Comparison of ENCODE assay signal across 8 cellular contexts in genomic region chr5:140038373-140038957, GRCh38. TPM values are rescaled to one million over a fixed set of nuclear protein-coding genes. Genes with fewer than 3 reads are reported as not detected.
A peak's percentile ranks its signal among the peaks of the same experiment; 100 is the strongest.
DNase-seq lines count a peak whose midpoint lies in the region; ATAC-seq, FAIRE-seq and TF ChIP-seq lines count a peak whose summit lies in the region.

No MANE protein-coding gene starts in this region.

- H2AFZ ChIP-seq in keratinocyte (ENCODE audit: control insufficient read depth, low read length): no peak overlapping the region

- H3K27ac ChIP-seq in left ventricle myocardium inferior (replicated peaks): peak overlapping the region; percentile 88
- H3K27ac ChIP-seq in keratinocyte (ENCODE audit: control insufficient read depth, insufficient read depth, low read length): no peak overlapping the region
- peak overlapping the region; percentile 24 to 84 (median 60) for H3K27ac ChIP-seq in tibial nerve

- H3K36me3 ChIP-seq in left ventricle myocardium inferior (no peaks in the 10 kb centered on the region), keratinocyte (ENCODE audit: control insufficient read depth in 2 of 2, extremely low read depth in 1 of 2, insufficient read depth in 2 of 2, low read length in 2 of 2) (no peaks in the 10 kb centered on the region), tibial nerve (no peaks in the 10 kb centered on the region)

- no peak for TF ChIP-seq POLR2A in tibial nerve (IDR thresholded peaks at IDR 0.05)

- intact Hi-C loops in left ventricle myocardium inferior (cut with micrococcal nuclease): no loop called here
- intact Hi-C loops in left ventricle myocardium superior (cut with micrococcal nuclease): no loop called here

- no peaks in the 10 kb centered on the region for H3K9me1 ChIP-seq in keratinocyte (ENCODE audit: control insufficient read depth, extremely low read depth, insufficient read depth, low read length)

- H4K20me1 ChIP-seq in keratinocyte (ENCODE audit: control insufficient read depth, extremely low read depth, insufficient read depth, low read length): no peaks in the 10 kb centered on the region

- no peaks in the 10 kb centered on the region for H3K36me3 Mint-ChIP-seq in effector memory CD8-positive, alpha-beta T cell (ENCODE audit: insufficient read depth)

- no peaks in the 10 kb centered on the region for H3K9me3 Mint-ChIP-seq in effector memory CD8-positive, alpha-beta T cell

- no peak for TF ChIP-seq CTCF in left ventricle myocardium inferior (IDR thresholded peaks at IDR 0.05; ENCODE audit: borderline replicate concordance)
- TF ChIP-seq CTCF in keratinocyte (optimal IDR thresholded peaks at IDR 0.05 in 1 of 3, IDR thresholded peaks at IDR 0.05 in 1 of 3, conservative IDR thresholded peaks at IDR 0.05 in 1 of 3; ENCODE audit: extremely low read depth in 1 of 3, insufficient read depth in 2 of 3, low read length in 3 of 3): no peak
- no peak for TF ChIP-seq CTCF in tibial nerve (IDR thresholded peaks at IDR 0.05)

- TF ChIP-seq EP300 in tibial nerve (IDR thresholded peaks at IDR 0.05): no peak

- H3K9ac ChIP-seq in keratinocyte (ENCODE audit: control insufficient read depth, extremely low read depth, insufficient read depth, low read length): no peak overlapping the region

- peak overlapping the region; percentile 43 for H3K4me2 ChIP-seq in keratinocyte (ENCODE audit: control insufficient read depth, extremely low read depth, insufficient read depth, low read depth, low read length)

- 13 to 19% methylated on average over 7 of the region's 7 CpGs for WGBS in tibial nerve, 2 donors

- H3K27me3 Mint-ChIP-seq in effector memory CD8-positive, alpha-beta T cell: peaks cover 38 to 49% of the 10 kb centered on the region in 2 donors

- dilution Hi-C loops in keratinocyte (cut with MboI; ENCODE audit: extremely low pct_ligation_motif_present, low sequenced_read_pairs): no loop called here

- no peak overlapping the region for H3K27ac Mint-ChIP-seq in effector memory CD8-positive, alpha-beta T cell

- H3K79me2 ChIP-seq in keratinocyte (ENCODE audit: control insufficient read depth, insufficient read depth, low read length): no peaks in the 10 kb centered on the region

- FAIRE-seq in keratinocyte (lab: Jason Lieb, UNC): no peak

- DNase-seq in left ventricle myocardium inferior: no peak
- no peak for DNase-seq in left ventricle myocardium superior
- peak; percentile 33 for DNase-seq in SW480 (ENCODE audit: low spot score)
- DNase-seq in keratinocyte (ENCODE audit: low read depth, low spot score): no peak
- no peak for DNase-seq in tibial nerve (ENCODE audit: low spot score in 2 of 2)
- no peak for DNase-seq in effector memory CD8-positive, alpha-beta T cell

- H3K27me3 ChIP-seq in left ventricle myocardium inferior (ENCODE audit: low read depth) (no peaks in the 10 kb centered on the region), keratinocyte (ENCODE audit: control insufficient read depth, extremely low read depth, insufficient read depth, low read length) (peaks cover 8% of the 10 kb centered on the region), tibial nerve (peaks cover 0 to 6% of the 10 kb centered on the region in 2 donors)

- peaks cover 72% of the 10 kb centered on the region for H3K4me1 ChIP-seq in left ventricle myocardium inferior
- H3K4me1 ChIP-seq in keratinocyte (ENCODE audit: control insufficient read depth, extremely low read depth, insufficient read depth, low read length): peaks cover 17% of the 10 kb centered on the region
- peaks cover 0 to 50% (median 16%) of the 10 kb centered on the region in 4 donors for H3K4me1 ChIP-seq in tibial nerve

- H3K4me1 Mint-ChIP-seq in effector memory CD8-positive, alpha-beta T cell (ENCODE audit: low read depth in 2 of 2): peaks cover 3 to 11% of the 10 kb centered on the region in 2 donors

- peak overlapping the region in 1 of 2 donors; percentile 49 for H3K4me3 Mint-ChIP-seq in effector memory CD8-positive, alpha-beta T cell

- H3K4me3 ChIP-seq in left ventricle myocardium inferior: peak overlapping the region; percentile 64
- H3K4me3 ChIP-seq in keratinocyte (ENCODE audit: control insufficient read depth in 2 of 3, extremely low read depth in 1 of 3, insufficient read depth in 2 of 3, low read depth in 1 of 3, low read length in 3 of 3): peak overlapping the region in 1 of 3 experiments; percentile 16
- H3K4me3 ChIP-seq in tibial nerve: peak overlapping the region; percentile 14 to 50 (median 37)

- ATAC-seq in left ventricle myocardium superior (no peak), GM18909 (IDR thresholded peaks at IDR 0.05; ENCODE audit: poor library complexity, unreplicated experiment) (no peak), HG02981 (IDR thresholded peaks at IDR 0.05; ENCODE audit: unreplicated experiment) (no peak)
- no peak for ATAC-seq in effector memory CD8-positive, alpha-beta T cell (replicated peaks)

- H3K9me3 ChIP-seq in left ventricle myocardium inferior (replicated peaks) (peaks cover 9% of the 10 kb centered on the region), keratinocyte (ENCODE audit: control insufficient read depth, low read depth, low read length) (no peaks in the 10 kb centered on the region), tibial nerve (no peaks in the 10 kb centered on the region)

RNA-seq across cellular contexts. Expression of gene NRG2, which starts 4.6 kb away (rescaled TPM):
- total RNA-seq in left ventricle myocardium inferior (3.1 TPM), left ventricle myocardium superior (1.9 TPM), tibial nerve (1 to 10 TPM; 2.0 to 5.1 (median 3.4) TPM)
- 0.12 to 0.21 TPM (median 0.13 TPM) in 3 replicates for polyA plus RNA-seq in keratinocyte
- not detected for polyA plus RNA-seq in keratinocyte (2011; ENCODE audit: low read depth)
- polyA plus RNA-seq in keratinocyte (2011; cell fraction: cytosol; rRNA removed): 0.13 and 0.40 TPM in 2 replicates
- 0.22 and 0.40 TPM in 2 replicates for polyA plus RNA-seq in keratinocyte (2011; cell fraction: nucleus; rRNA removed)
- 0.22 and 0.27 TPM in 2 replicates for polyA plus RNA-seq in keratinocyte (2012; ENCODE audit: low replicate concordance)
- polyA minus RNA-seq in keratinocyte: 0.26 TPM in 1 of 3 replicates, not detected in the others
- polyA minus RNA-seq in keratinocyte (2011; cell fraction: cytosol; rRNA and poly(A)+ RNA removed): not detected
- 0.47 TPM in 1 of 2 replicates, not detected in the other for polyA minus RNA-seq in keratinocyte (2011; cell fraction: nucleus; rRNA and poly(A)+ RNA removed)
